Comparison of ENCODE assay signal across 27 cellular contexts in the genomic region with DNA sequence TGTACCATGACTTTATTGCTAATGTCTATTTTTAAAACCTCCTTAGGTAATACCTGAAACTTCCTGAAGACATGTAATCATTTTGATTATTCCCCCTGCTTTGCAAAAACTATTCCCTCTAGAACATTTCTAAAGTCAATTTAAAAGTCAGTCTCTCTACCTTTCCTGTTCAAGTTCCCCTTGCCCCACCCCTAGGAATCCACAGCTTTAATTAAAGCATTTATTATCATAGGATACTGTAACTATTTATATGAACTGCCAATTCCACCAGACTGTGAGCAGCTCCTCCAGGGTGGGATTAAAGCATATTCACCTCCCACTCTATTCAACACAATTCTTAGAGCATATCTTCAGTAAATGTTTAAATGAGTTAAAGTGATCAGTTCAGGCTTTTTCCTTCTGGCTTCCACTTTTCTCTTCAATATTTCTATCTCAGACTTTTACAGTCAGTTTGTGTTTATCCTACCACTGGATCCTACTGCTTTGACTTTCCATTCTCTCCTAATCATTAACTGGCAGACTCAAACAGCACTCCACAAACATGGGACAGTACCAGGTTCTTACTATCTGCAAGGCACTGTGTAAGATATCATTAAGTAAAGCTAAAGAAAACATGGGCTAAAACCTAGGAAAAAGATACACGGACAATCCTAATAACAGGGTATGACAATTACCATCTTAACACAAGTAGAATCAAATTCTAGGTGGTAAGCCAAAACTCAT.
"Had no signal": no experiment of that assay in that cellular context is flagged by ENCODE, and none has a peak within 500 bp of the region (broad histone marks: within the 10 kb centered on the region; RNA-seq: fewer than 3 reads in every experiment).

No MANE protein-coding gene starts in this region.

- H3K36me3 Mint-ChIP-seq: activated naive CD8-positive, alpha-beta T cell; natural killer cell treated with Interleukin-12 subunit alpha and Interleukin-12 subunit beta and Interleukin-15 and Interleukin-18, amount 100 ng/mL, for 72 hours had no signal

- H3K9me3 ChIP-seq: adrenal gland had no signal

- H3K36me3 ChIP-seq: adrenal gland had no signal

- H3K4me3 Mint-ChIP-seq: activated B cell treated with CpG ODN at 0.5 μM for 24 hours; activated CD4-positive, alpha-beta T cell treated with anti-CD3 and anti-CD28 coated beads for 36 hours; activated naive CD8-positive, alpha-beta T cell; activated T-cell treated with anti-CD3 and anti-CD28 coated beads, Interleukin-2, amount 50 U/mL, for 4 hours; natural killer cell treated with Interleukin-12 subunit alpha and Interleukin-12 subunit beta and Interleukin-15 and Interleukin-18, amount 100 ng/mL, for 72 hours; T-helper 1 cell treated with Interleukin-12 subunit alpha and Interleukin-12 subunit beta and Interleukin-4 antibody, amounts not matched to agents 30 μg/mL and 1 μg/mL, for 36 hours had no signal

- H3K9me3 Mint-ChIP-seq: activated B cell treated with CpG ODN at 0.5 μM for 24 hours; activated T-cell treated with anti-CD3 and anti-CD28 coated beads, Interleukin-2, amount 50 U/mL, for 4 hours; activated T-helper 2 cell treated with anti-CD3 and anti-CD28 coated beads, Interferon-gamma antibody, Interleukin-2, Interleukin-4, amounts not matched to agents 10 μg/mL and 5 μg/mL and 100 μg/mL, durations not matched to agents 14 hours and 24 hours and 36 hours; natural killer cell treated with Interleukin-12 subunit alpha and Interleukin-12 subunit beta and Interleukin-15 and Interleukin-18, amount 100 ng/mL, for 72 hours; T-helper 1 cell treated with Interleukin-12 subunit alpha and Interleukin-12 subunit beta and Interleukin-4 antibody, amounts not matched to agents 30 μg/mL and 1 μg/mL, for 36 hours had no signal

- ATAC-seq: activated CD4-positive, alpha-beta T cell treated with anti-CD3 and anti-CD28 coated beads for 36 hours; activated T-cell treated with anti-CD3 and anti-CD28 coated beads, Interleukin-2, amount 50 U/mL, for 4 hours; esophagus mucosa; natural killer cell treated with Interleukin-12 subunit alpha and Interleukin-12 subunit beta and Interleukin-15 and Interleukin-18, amount 100 ng/mL, for 72 hours; stimulated activated naive CD8-positive, alpha-beta T cell treated with anti-CD3 and anti-CD28 coated beads, Interleukin-15, Interleukin-2, amounts not matched to agents 100 U/mL and 50 U/mL, for 24 hours had no signal

- H3K27ac ChIP-seq: adrenal gland had no signal

- H3K27me3 ChIP-seq: adrenal gland had no signal

- FAIRE-seq: astrocyte, colon had no signal

- H3K27ac Mint-ChIP-seq: activated B cell treated with CpG ODN at 0.5 μM for 24 hours; activated CD4-positive, alpha-beta T cell treated with anti-CD3 and anti-CD28 coated beads for 36 hours; activated naive CD8-positive, alpha-beta T cell; activated T-helper 2 cell treated with anti-CD3 and anti-CD28 coated beads, Interferon-gamma antibody, Interleukin-2, Interleukin-4, amounts not matched to agents 10 μg/mL and 5 μg/mL and 100 μg/mL, durations not matched to agents 14 hours and 24 hours and 36 hours; natural killer cell treated with Interleukin-12 subunit alpha and Interleukin-12 subunit beta and Interleukin-15 and Interleukin-18, amount 100 ng/mL, for 72 hours; T-helper 1 cell treated with Interleukin-12 subunit alpha and Interleukin-12 subunit beta and Interleukin-4 antibody, amounts not matched to agents 30 μg/mL and 1 μg/mL, for 36 hours had no signal

- H3K4me3 ChIP-seq: adrenal gland, lung had no signal

- DNase-seq: activated B cell treated with CpG ODN at 0.5 μM for 24 hours; activated CD4-positive, alpha-beta T cell treated with anti-CD3 and anti-CD28 coated beads for 36 hours; activated CD4-positive, alpha-beta T cell treated with anti-CD3 and anti-CD28 coated beads, Interleukin-2, amount 50 U/mL, for 4 hours; activated CD8-positive, alpha-beta memory T cell treated with anti-CD3 and anti-CD28 coated beads for 24 hours; activated CD8-positive, alpha-beta memory T cell treated with anti-CD3 and anti-CD28 coated beads, Interleukin-2, amount 50 U/mL, for 4 hours; activated naive CD4-positive, alpha-beta T cell; activated T-cell treated with anti-CD3 and anti-CD28 coated beads, Interleukin-2, amount 50 U/mL, for 4 hours; adrenal gland; central memory CD4-positive, alpha-beta T cell; effector memory CD4-positive, alpha-beta T cell; foreskin melanocyte; glutamatergic neuron; hypothalamus; nucleus accumbens; posterior cingulate gyrus; retina; stimulated activated CD4-positive, alpha-beta T cell treated with anti-CD3 and anti-CD28 coated beads, Interleukin-4, amount 100 ng/mL, for 24 hours; stimulated activated naive CD8-positive, alpha-beta T cell treated with anti-CD3 and anti-CD28 coated beads, Interleukin-15, Interleukin-2, amounts not matched to agents 100 U/mL and 50 U/mL, for 24 hours; T1000 had no signal

- H3K4me1 Mint-ChIP-seq: activated B cell treated with CpG ODN at 0.5 μM for 24 hours; activated CD4-positive, alpha-beta T cell treated with anti-CD3 and anti-CD28 coated beads for 36 hours had no signal
